ENCODE assay signal across 14 cellular contexts in genomic region chr13:30766957-30767603, GRCh38. TPM values are rescaled to one million over a fixed set of nuclear protein-coding genes. Genes with fewer than 3 reads are reported as not detected.
DNase-seq lines count a peak whose midpoint lies in the region; ATAC-seq and TF ChIP-seq lines count a peak whose summit lies in the region.
"Had no signal": no experiment of that assay in that cellular context is flagged by ENCODE, and none has a peak within 500 bp of the region (broad histone marks: within the 10 kb centered on the region; RNA-seq: fewer than 3 reads in every experiment).

No MANE protein-coding gene starts in this region.

- H3K27ac ChIP-seq in WERI-Rb-1, result peak overlapping the region; percentile 49; the same call in 1 of the 2 replicates
- H3K27ac ChIP-seq: 22Rv1, esophagus muscularis mucosa, prostate gland had no signal

- no peaks in the 10 kb centered on the region for H3K9me3 ChIP-seq in WERI-Rb-1 (ENCODE audit: severe bottlenecking)
- H3K9me3 ChIP-seq: esophagus muscularis mucosa, prostate gland had no signal

- H3K36me3 ChIP-seq in WERI-Rb-1, result no peaks in the 10 kb centered on the region
- H3K36me3 ChIP-seq: esophagus muscularis mucosa, prostate gland had no signal

- no peak overlapping the region for H3K27ac Mint-ChIP-seq in activated CD4-positive, alpha-beta T cell treated with anti-CD3 and anti-CD28 coated beads for 36 hours
- H3K27ac Mint-ChIP-seq in HFFc6, result no peak overlapping the region

- POLR2A ChIA-PET in activated CD4-positive, alpha-beta T cell treated with anti-CD3 and anti-CD28 coated beads for 36 hours (lab: Charles Lee), result interaction anchor here (0.7 kb wide), 1 partner anchor 28 kb away, joined by 3 read pairs; no protein-coding TSS in a partner anchor

- ATAC-seq in activated CD4-positive, alpha-beta T cell treated with anti-CD3 and anti-CD28 coated beads for 36 hours, result peak; percentile 57
- peak; percentile 57 for ATAC-seq in HG02798 (IDR thresholded peaks at IDR 0.05; ENCODE audit: poor library complexity, unreplicated experiment)

- intact Hi-C loops in activated CD4-positive, alpha-beta T cell treated with anti-CD3 and anti-CD28 coated beads for 36 hours (cut with DNase I, micrococcal nuclease), result no loop called here

- DNase-seq in activated CD4-positive, alpha-beta T cell treated with anti-CD3 and anti-CD28 coated beads for 36 hours, result peak; percentile 18
- DNase-seq in activated CD4-positive, alpha-beta T cell treated with anti-CD3 and anti-CD28 coated beads for 4 hours, result no peak
- DNase-seq in WERI-Rb-1, result no peak
- peak; percentile 31 for DNase-seq in stimulated activated CD8-positive, alpha-beta memory T cell treated with anti-CD3 and anti-CD28 coated beads, Interleukin-4, amount 100 ng/mL, for 48 hours
- DNase-seq in activated effector memory CD4-positive, alpha-beta T cell treated with anti-CD3 and anti-CD28 coated beads, Interleukin-2, amount 50 U/mL, for 16 hours, result no peak
- no peak for DNase-seq in HFFc6
- no peak for DNase-seq in SIG-M5 (lab: John Stamatoyannopoulos, UW)
- DNase-seq: activated CD4-positive, CD25-positive, alpha-beta regulatory T cell; kidney glomerular epithelial cell; NCI-H1436 had no signal

- H3K27me3 Mint-ChIP-seq in activated CD4-positive, alpha-beta T cell treated with anti-CD3 and anti-CD28 coated beads for 36 hours, result no peaks in the 10 kb centered on the region
- H3K27me3 Mint-ChIP-seq in HFFc6 (ENCODE audit: insufficient read depth), result no peaks in the 10 kb centered on the region; the same call in 1 of the 2 replicates

- H3K36me3 Mint-ChIP-seq in activated CD4-positive, alpha-beta T cell treated with anti-CD3 and anti-CD28 coated beads for 36 hours (ENCODE audit: low read depth), result peaks cover 7% of the 10 kb centered on the region
- H3K36me3 Mint-ChIP-seq in HFFc6 (ENCODE audit: low read depth), result no peaks in the 10 kb centered on the region

- H3K9me3 Mint-ChIP-seq in activated CD4-positive, alpha-beta T cell treated with anti-CD3 and anti-CD28 coated beads for 36 hours (ENCODE audit: low read depth), result no peaks in the 10 kb centered on the region
- H3K9me3 Mint-ChIP-seq in HFFc6, result no peaks in the 10 kb centered on the region

- H3K4me3 ChIP-seq in WERI-Rb-1 (ENCODE audit: low read depth, low read length), result no peak overlapping the region
- H3K4me3 ChIP-seq: esophagus muscularis mucosa, prostate gland had no signal

- CTCF ChIA-PET in activated CD4-positive, alpha-beta T cell treated with anti-CD3 and anti-CD28 coated beads for 36 hours (lab: Charles Lee), result interaction anchor here (0.6 to 1.6 kb wide), 4 partner anchors 12 to 276 kb away, joined by 3 to 6 read pairs (median 4); no protein-coding TSS in a partner anchor

- no peak for TF ChIP-seq CTCF in WERI-Rb-1 (IDR thresholded peaks at IDR 0.05; ENCODE audit: low read depth, low read length)
- no peak for TF ChIP-seq CTCF in HFFc6 (IDR thresholded peaks at IDR 0.05)

- H3K4me1 Mint-ChIP-seq in activated CD4-positive, alpha-beta T cell treated with anti-CD3 and anti-CD28 coated beads for 36 hours, result peaks cover 12% of the 10 kb centered on the region
- H3K4me1 Mint-ChIP-seq in HFFc6 (ENCODE audit: low read depth), result peaks cover 12% of the 10 kb centered on the region

- H3K27me3 ChIP-seq in WERI-Rb-1 (ENCODE audit: insufficient read depth, low read depth, severe bottlenecking), result no peaks in the 10 kb centered on the region
- H3K27me3 ChIP-seq: esophagus muscularis mucosa had no signal

- H3K4me3 Mint-ChIP-seq in activated CD4-positive, alpha-beta T cell treated with anti-CD3 and anti-CD28 coated beads for 36 hours, result no peak overlapping the region
- no peak overlapping the region for H3K4me3 Mint-ChIP-seq in HFFc6

RNA-seq across cellular contexts. Expression of gene ALOX5AP, which starts 31.7 kb away (rescaled TPM):
- 10 to 100 TPM; 24.9 to 29.6 TPM for total RNA-seq in activated CD4-positive, alpha-beta T cell treated with anti-CD3 and anti-CD28 coated beads for 36 hours
- total RNA-seq in HFFc6 (2021; fragmentation: NEBNext Ultra II Directional; extraction: Animal tissue kit (Norgen Biotek cat#: 25700)), result not detected

Comparison
In these comparisons a context has a peak if more than half of its experiments do, and no peak if none do; other contexts are left out.
1. DNase-seq: peak in activated CD4-positive, alpha-beta T cell treated with anti-CD3 and anti-CD28 coated beads for 36 hours (single experiment) and stimulated activated CD8-positive, alpha-beta memory T cell treated with anti-CD3 and anti-CD28 coated beads, Interleukin-4, amount 100 ng/mL, for 48 hours (single experiment); none in activated CD4-positive, alpha-beta T cell treated with anti-CD3 and anti-CD28 coated beads for 4 hours (0 of 2), WERI-Rb-1 (single experiment), activated effector memory CD4-positive, alpha-beta T cell treated with anti-CD3 and anti-CD28 coated beads, Interleukin-2, amount 50 U/mL, for 16 hours (single experiment), HFFc6 (single experiment) and SIG-M5 (single experiment).
2. RNA of gene ALOX5AP, which starts 31.7 kb away (total RNA-seq): 24.9 to 29.6 TPM in activated CD4-positive, alpha-beta T cell treated with anti-CD3 and anti-CD28 coated beads for 36 hours; not detected in HFFc6; every median in the first group is over 10 times any median in the second.